1 cellular context compared by ENCODE assay signal in genomic region chr7:36951257-36951697, GRCh38.
TF ChIP-seq lines count a peak whose summit lies in the region.

No MANE protein-coding gene starts in this region.

TF ChIP-seq in GM12878, 131 proteins besides CTCF, POLR2A, EP300 and RAD21 (continued from another document and continues in another):
- TF ChIP-seq JUND (IDR thresholded peaks at IDR 0.05; ENCODE audit: low read depth, low read length) (peak; percentile 94), CBX5 (IDR thresholded peaks at IDR 0.05; ENCODE audit: low read depth) (peak; percentile 96), CHD2 (IDR thresholded peaks at IDR 0.05; ENCODE audit: borderline replicate concordance, low read depth, low read length) (peak; percentile 83; the same call in 1 of the 2 replicates), E2F4 (IDR thresholded peaks at IDR 0.05; ENCODE audit: low read depth, low read length) (no peak), MLLT1 (IDR thresholded peaks at IDR 0.05) (peak; percentile 59), IKZF2 (IDR thresholded peaks at IDR 0.05) (peak; percentile 99), POU2F2 (IDR thresholded peaks at IDR 0.05; ENCODE audit: borderline replicate concordance, low read depth, low read length) (peak; percentile 82; the same call in 1 of the 3 replicates), JUNB (IDR thresholded peaks at IDR 0.05) (peak; percentile 98), NR2F1 (conservative IDR thresholded peaks at IDR 0.05) (peak; percentile 75), PKNOX1 (IDR thresholded peaks at IDR 0.05) (0 out of 2 replicates have a peak, but pooled peaks have one; percentile 25), ZNF24 (IDR thresholded peaks at IDR 0.05) (peak; percentile 85), EED (IDR thresholded peaks at IDR 0.05; ENCODE audit: low read depth) (peak; percentile 99), FOXM1 (IDR thresholded peaks at IDR 0.05; ENCODE audit: low read depth, low read length) (peak; percentile 96), ATF7 (IDR thresholded peaks at IDR 0.05; ENCODE audit: low read depth) (peak; percentile 92), TCF12 (IDR thresholded peaks at IDR 0.05; ENCODE audit: low read depth, low read length) (peak; percentile 74), CREM (IDR thresholded peaks at IDR 0.05; ENCODE audit: low read depth) (peak; percentile 93), TCF7 (IDR thresholded peaks at IDR 0.05; ENCODE audit: borderline replicate concordance) (no peak; the same call in 1 of the 2 replicates), RCOR1 (conservative IDR thresholded peaks at IDR 0.05; ENCODE audit: low read depth, low read length) (peak; percentile 94), BCL11A (IDR thresholded peaks at IDR 0.05; ENCODE audit: low read depth, low read length) (peak; percentile 100), NFIC (IDR thresholded peaks at IDR 0.05; ENCODE audit: low read depth, low read length) (peak; percentile 98), BHLHE40 (IDR thresholded peaks at IDR 0.05; ENCODE audit: borderline replicate concordance in 1 of 2, low read depth in 2 of 2, low read length in 1 of 2) (peak; percentile 47 to 67; a peak in 1 of 4 replicates), BMI1 (IDR thresholded peaks at IDR 0.05; ENCODE audit: borderline replicate concordance) (peak; percentile 93), SKIL (IDR thresholded peaks at IDR 0.05; ENCODE audit: low read depth, poor library complexity, severe bottlenecking) (peak; percentile 87), MYB (IDR thresholded peaks at IDR 0.05; ENCODE audit: borderline replicate concordance, low read depth, low read length) (0 out of 2 replicates have a peak, but pooled peaks have one; percentile 47), RAD51 (IDR thresholded peaks at IDR 0.05) (0 out of 2 replicates have a peak, but pooled peaks have one; percentile 35), MEF2B (IDR thresholded peaks at IDR 0.05; ENCODE audit: partially characterized antibody, poor library complexity, severe bottlenecking) (peak; percentile 79), KLF5 (IDR thresholded peaks at IDR 0.05; ENCODE audit: partially characterized antibody) (peak; percentile 78), NFXL1 (IDR thresholded peaks at IDR 0.05; ENCODE audit: borderline replicate concordance) (no peak), STAT3 (IDR thresholded peaks at IDR 0.05; ENCODE audit: low read depth, low read length) (0 out of 2 replicates have a peak, but pooled peaks have one; percentile 41), NBN (IDR thresholded peaks at IDR 0.05) (peak; percentile 94; the same call in 1 of the 2 replicates), BACH1 (IDR thresholded peaks at IDR 0.05; ENCODE audit: borderline replicate concordance) (peak; percentile 96), MTA3 (IDR thresholded peaks at IDR 0.05; ENCODE audit: borderline replicate concordance, low read length) (peak; percentile 89; the same call in 1 of the 2 replicates), ZNF217 (IDR thresholded peaks at IDR 0.05) (peak; percentile 90; the same call in 1 of the 2 replicates), LARP7 (IDR thresholded peaks at IDR 0.05) (peak; percentile 61; the same call in 1 of the 2 replicates), HSF1 (IDR thresholded peaks at IDR 0.05; ENCODE audit: low read depth, low read length) (no peak), EZH2 (IDR thresholded peaks at IDR 0.05; ENCODE audit: borderline replicate concordance, control insufficient read depth, low read depth, low read length) (peak; percentile 86; the same call in 1 of the 2 replicates), ATF2 (IDR thresholded peaks at IDR 0.05; ENCODE audit: low read length) (peak; percentile 96)
- TF ChIP-seq, protein P1, sequence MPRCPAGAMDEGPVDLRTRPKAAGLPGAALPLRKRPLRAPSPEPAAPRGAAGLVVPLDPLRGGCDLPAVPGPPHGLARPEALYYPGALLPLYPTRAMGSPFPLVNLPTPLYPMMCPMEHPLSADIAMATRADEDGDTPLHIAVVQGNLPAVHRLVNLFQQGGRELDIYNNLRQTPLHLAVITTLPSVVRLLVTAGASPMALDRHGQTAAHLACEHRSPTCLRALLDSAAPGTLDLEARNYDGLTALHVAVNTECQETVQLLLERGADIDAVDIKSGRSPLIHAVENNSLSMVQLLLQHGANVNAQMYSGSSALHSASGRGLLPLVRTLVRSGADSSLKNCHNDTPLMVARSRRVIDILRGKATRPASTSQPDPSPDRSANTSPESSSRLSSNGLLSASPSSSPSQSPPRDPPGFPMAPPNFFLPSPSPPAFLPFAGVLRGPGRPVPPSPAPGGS (IDR thresholded peaks at IDR 0.05; ENCODE audit: borderline replicate concordance, insufficient read depth, low read depth, low read length, poor library complexity, severe bottlenecking), result peak; percentile 85
- TF ChIP-seq, protein P2, sequence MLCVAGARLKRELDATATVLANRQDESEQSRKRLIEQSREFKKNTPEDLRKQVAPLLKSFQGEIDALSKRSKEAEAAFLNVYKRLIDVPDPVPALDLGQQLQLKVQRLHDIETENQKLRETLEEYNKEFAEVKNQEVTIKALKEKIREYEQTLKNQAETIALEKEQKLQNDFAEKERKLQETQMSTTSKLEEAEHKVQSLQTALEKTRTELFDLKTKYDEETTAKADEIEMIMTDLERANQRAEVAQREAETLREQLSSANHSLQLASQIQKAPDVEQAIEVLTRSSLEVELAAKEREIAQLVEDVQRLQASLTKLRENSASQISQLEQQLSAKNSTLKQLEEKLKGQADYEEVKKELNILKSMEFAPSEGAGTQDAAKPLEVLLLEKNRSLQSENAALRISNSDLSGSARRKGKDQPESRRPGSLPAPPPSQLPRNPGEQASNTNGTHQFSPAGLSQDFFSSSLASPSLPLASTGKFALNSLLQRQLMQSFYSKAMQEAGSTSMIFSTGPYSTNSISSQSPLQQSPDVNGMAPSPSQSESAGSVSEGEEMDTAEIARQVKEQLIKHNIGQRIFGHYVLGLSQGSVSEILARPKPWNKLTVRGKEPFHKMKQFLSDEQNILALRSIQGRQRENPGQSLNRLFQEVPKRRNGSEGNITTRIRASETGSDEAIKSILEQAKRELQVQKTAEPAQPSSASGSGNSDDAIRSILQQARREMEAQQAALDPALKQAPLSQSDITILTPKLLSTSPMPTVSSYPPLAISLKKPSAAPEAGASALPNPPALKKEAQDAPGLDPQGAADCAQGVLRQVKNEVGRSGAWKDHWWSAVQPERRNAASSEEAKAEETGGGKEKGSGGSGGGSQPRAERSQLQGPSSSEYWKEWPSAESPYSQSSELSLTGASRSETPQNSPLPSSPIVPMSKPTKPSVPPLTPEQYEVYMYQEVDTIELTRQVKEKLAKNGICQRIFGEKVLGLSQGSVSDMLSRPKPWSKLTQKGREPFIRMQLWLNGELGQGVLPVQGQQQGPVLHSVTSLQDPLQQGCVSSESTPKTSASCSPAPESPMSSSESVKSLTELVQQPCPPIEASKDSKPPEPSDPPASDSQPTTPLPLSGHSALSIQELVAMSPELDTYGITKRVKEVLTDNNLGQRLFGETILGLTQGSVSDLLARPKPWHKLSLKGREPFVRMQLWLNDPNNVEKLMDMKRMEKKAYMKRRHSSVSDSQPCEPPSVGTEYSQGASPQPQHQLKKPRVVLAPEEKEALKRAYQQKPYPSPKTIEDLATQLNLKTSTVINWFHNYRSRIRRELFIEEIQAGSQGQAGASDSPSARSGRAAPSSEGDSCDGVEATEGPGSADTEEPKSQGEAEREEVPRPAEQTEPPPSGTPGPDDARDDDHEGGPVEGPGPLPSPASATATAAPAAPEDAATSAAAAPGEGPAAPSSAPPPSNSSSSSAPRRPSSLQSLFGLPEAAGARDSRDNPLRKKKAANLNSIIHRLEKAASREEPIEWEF (IDR thresholded peaks at IDR 0.05; ENCODE audit: insufficient replicate concordance, low read depth, low read length), result no peak
- TF ChIP-seq, protein P3, sequence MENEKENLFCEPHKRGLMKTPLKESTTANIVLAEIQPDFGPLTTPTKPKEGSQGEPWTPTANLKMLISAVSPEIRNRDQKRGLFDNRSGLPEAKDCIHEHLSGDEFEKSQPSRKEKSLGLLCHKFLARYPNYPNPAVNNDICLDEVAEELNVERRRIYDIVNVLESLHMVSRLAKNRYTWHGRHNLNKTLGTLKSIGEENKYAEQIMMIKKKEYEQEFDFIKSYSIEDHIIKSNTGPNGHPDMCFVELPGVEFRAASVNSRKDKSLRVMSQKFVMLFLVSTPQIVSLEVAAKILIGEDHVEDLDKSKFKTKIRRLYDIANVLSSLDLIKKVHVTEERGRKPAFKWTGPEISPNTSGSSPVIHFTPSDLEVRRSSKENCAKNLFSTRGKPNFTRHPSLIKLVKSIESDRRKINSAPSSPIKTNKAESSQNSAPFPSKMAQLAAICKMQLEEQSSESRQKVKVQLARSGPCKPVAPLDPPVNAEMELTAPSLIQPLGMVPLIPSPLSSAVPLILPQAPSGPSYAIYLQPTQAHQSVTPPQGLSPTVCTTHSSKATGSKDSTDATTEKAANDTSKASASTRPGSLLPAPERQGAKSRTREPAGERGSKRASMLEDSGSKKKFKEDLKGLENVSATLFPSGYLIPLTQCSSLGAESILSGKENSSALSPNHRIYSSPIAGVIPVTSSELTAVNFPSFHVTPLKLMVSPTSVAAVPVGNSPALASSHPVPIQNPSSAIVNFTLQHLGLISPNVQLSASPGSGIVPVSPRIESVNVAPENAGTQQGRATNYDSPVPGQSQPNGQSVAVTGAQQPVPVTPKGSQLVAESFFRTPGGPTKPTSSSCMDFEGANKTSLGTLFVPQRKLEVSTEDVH (IDR thresholded peaks at IDR 0.05; ENCODE audit: low read depth, partially characterized antibody), result peak; percentile 52
